Comparison of ENCODE assay signal across 13 cellular contexts in the genomic region with DNA sequence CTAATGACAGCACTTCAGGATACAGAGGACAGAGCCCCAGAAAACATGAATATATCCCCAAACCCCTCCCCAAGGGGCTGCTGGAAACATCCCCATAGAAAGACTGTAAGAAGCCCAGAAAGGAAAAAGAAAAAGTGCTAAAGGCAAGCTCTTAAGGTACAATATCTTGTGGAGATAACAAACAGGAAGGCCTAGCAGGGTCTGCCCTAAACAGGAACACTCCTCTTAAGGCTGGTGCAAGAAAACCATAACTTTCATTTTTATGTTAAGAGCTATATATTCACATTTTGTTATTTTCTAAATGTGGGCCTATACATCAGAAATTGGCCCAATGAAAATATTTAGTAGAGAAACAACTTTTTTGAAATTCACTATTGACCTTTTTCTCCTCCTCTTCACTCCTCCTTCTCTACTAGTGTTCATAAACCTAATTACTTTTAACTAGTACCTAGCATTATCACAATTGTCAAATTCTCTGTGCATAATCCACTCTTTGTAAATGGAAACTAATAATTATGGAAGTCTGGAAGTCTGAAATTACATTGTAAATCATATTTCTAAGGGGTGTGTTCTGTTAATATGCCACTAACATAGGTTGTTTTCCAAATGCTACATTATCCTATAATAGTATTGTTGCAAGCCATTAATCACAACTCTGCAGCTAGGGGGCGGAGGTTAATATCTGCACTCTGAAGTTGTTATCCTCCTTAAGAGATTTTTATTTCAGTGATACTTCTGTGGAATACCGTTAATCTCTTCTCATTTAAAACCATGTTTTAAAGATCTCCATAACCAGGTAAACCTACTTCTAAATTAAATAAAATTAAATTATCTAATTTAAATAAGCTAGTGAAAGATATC. TPM values are rescaled to one million over a fixed set of nuclear protein-coding genes. Genes with fewer than 3 reads are reported as not detected.
DNase-seq lines count a peak whose midpoint lies in the region; ATAC-seq, FAIRE-seq and TF ChIP-seq lines count a peak whose summit lies in the region.
"Had no signal": no experiment of that assay in that cellular context is flagged by ENCODE, and none has a peak within 500 bp of the region (broad histone marks: within the 10 kb centered on the region; RNA-seq: fewer than 3 reads in every experiment).

No MANE protein-coding gene starts in this region.

- POLR2A ChIA-PET in GM12878 (lab: Charles Lee) = no interaction called here

- TF ChIP-seq RAD21 in GM12878 (IDR thresholded peaks at IDR 0.05; ENCODE audit: insufficient read depth, low read depth, low read length) = no peak

- H3K27ac ChIP-seq in GM12878 (ENCODE audit: control insufficient read depth, insufficient read depth) (no peak overlapping the region), small intestine (ENCODE audit: low read depth in 1 of 2, low read length in 1 of 2) (peak overlapping the region in 1 of 2 donors; percentile 32)

- H3K4me3 Mint-ChIP-seq in activated naive CD4-positive, alpha-beta T cell treated with anti-CD3 and anti-CD28 coated beads, Interleukin-2, amount 50 U/mL, for 24 hours = no peak overlapping the region
- H3K4me3 Mint-ChIP-seq in CD14-positive monocyte = no peak overlapping the region
- no peak overlapping the region for H3K4me3 Mint-ChIP-seq in mesothelial cell of epicardium

- no peaks in the 10 kb centered on the region for H3K4me1 ChIP-seq in GM12878 (ENCODE audit: control insufficient read depth, insufficient read depth, low read length)
- H3K4me1 ChIP-seq in small intestine (ENCODE audit: control insufficient read depth in 2 of 2, insufficient read depth in 1 of 2, low read depth in 1 of 2, low read length in 1 of 2) = peaks cover 0 to 3% of the 10 kb centered on the region in 2 donors

- no peaks in the 10 kb centered on the region for H4K20me1 ChIP-seq in GM12878 (ENCODE audit: control insufficient read depth, insufficient read depth)

- H3K4me3 ChIP-seq in GM12878 (no peak overlapping the region), small intestine (ENCODE audit: low read depth in 1 of 2, low read length in 2 of 2) (no peak overlapping the region)

- H3K36me3 Mint-ChIP-seq in activated naive CD4-positive, alpha-beta T cell treated with anti-CD3 and anti-CD28 coated beads, Interleukin-2, amount 50 U/mL, for 24 hours = peaks cover 3% of the 10 kb centered on the region
- no peaks in the 10 kb centered on the region for H3K36me3 Mint-ChIP-seq in CD14-positive monocyte
- no peaks in the 10 kb centered on the region for H3K36me3 Mint-ChIP-seq in mesothelial cell of epicardium

- ATAC-seq in GM12878 = peak; percentile 42; the same call in 2 of the 3 replicates
- no peak for ATAC-seq in GM19023 (IDR thresholded peaks at IDR 0.05; ENCODE audit: unreplicated experiment)
- ATAC-seq: left ventricle myocardium superior, Right ventricle myocardium inferior had no signal

- TF ChIP-seq EP300 in GM12878 (IDR thresholded peaks at IDR 0.05; ENCODE audit: borderline replicate concordance in 1 of 2, control insufficient read depth in 1 of 2, low read depth in 2 of 2, low read length in 2 of 2) = no peak

- peaks cover 0 to 2% of the 10 kb centered on the region in 2 experiments; a peak in 1 of 4 replicates for H3K36me3 ChIP-seq in GM12878 (ENCODE audit: control insufficient read depth in 2 of 2, insufficient read depth in 2 of 2, low read length in 1 of 2)
- no peaks in the 10 kb centered on the region for H3K36me3 ChIP-seq in small intestine (ENCODE audit: control insufficient read depth in 2 of 2, insufficient read depth in 2 of 2, low read length in 2 of 2)

- 0 out of 6 replicates have a peak, but pooled peaks of 1 of the 3 experiments have one; percentile 7 for TF ChIP-seq CTCF in GM12878 (IDR thresholded peaks at IDR 0.05 in 2 of 3, conservative IDR thresholded peaks at IDR 0.05 in 1 of 3; ENCODE audit: control insufficient read depth in 2 of 3, extremely low read depth in 1 of 3, insufficient read depth in 1 of 3, low read depth in 3 of 3, low read length in 3 of 3)
- no peak for TF ChIP-seq CTCF in CD14-positive monocyte (IDR thresholded peaks at IDR 0.05)
- TF ChIP-seq CTCF in mesothelial cell of epicardium (IDR thresholded peaks at IDR 0.05; ENCODE audit: unreplicated experiment) = no peak

- H2AFZ ChIP-seq in GM12878 (ENCODE audit: control insufficient read depth, low read depth, low read length) = no peak overlapping the region

- TF ChIP-seq POLR2A in GM12878 (IDR thresholded peaks at IDR 0.05; ENCODE audit: low read depth, low read length) = no peak

- H3K27me3 ChIP-seq in GM12878 (replicated peaks in 1 of 2; ENCODE audit: control insufficient read depth in 2 of 2, insufficient read depth in 2 of 2, low read length in 1 of 2) (no peaks in the 10 kb centered on the region), small intestine (ENCODE audit: control insufficient read depth in 2 of 2, insufficient read depth in 2 of 2, low read length in 2 of 2) (no peaks in the 10 kb centered on the region)

- no peaks in the 10 kb centered on the region for H3K9me3 Mint-ChIP-seq in activated naive CD4-positive, alpha-beta T cell treated with anti-CD3 and anti-CD28 coated beads, Interleukin-2, amount 50 U/mL, for 24 hours
- peaks cover 0 to 3% (median 0%) of the 10 kb centered on the region in 7 donors for H3K9me3 Mint-ChIP-seq in CD14-positive monocyte
- H3K9me3 Mint-ChIP-seq in mesothelial cell of epicardium = peaks cover 21% of the 10 kb centered on the region

- peak overlapping the region; percentile 88 for H3K27ac Mint-ChIP-seq in activated naive CD4-positive, alpha-beta T cell treated with anti-CD3 and anti-CD28 coated beads, Interleukin-2, amount 50 U/mL, for 24 hours
- H3K27ac Mint-ChIP-seq in CD14-positive monocyte = peak overlapping the region in 1 of 7 donors; percentile 42
- no peak overlapping the region for H3K27ac Mint-ChIP-seq in mesothelial cell of epicardium

- H3K4me1 Mint-ChIP-seq in activated naive CD4-positive, alpha-beta T cell treated with anti-CD3 and anti-CD28 coated beads, Interleukin-2, amount 50 U/mL, for 24 hours = peaks cover 57% of the 10 kb centered on the region
- H3K4me1 Mint-ChIP-seq in CD14-positive monocyte = peaks cover 2% of the 10 kb centered on the region
- H3K4me1 Mint-ChIP-seq in mesothelial cell of epicardium = peaks cover 2% of the 10 kb centered on the region

- 48% methylated on average over 2 of the region's 2 CpGs for whole genome bisulfite sequencing in GM12878 (ENCODE audit: insufficient coverage, insufficient replicate concordance, low lambda C conversion rate, missing lambda C conversion rate)
- 67 to 90% (median 68%) methylated on average over 2 of the region's 2 CpGs for WGBS in small intestine, 3 donors

- H3K27me3 Mint-ChIP-seq in activated naive CD4-positive, alpha-beta T cell treated with anti-CD3 and anti-CD28 coated beads, Interleukin-2, amount 50 U/mL, for 24 hours = no peaks in the 10 kb centered on the region
- H3K27me3 Mint-ChIP-seq in CD14-positive monocyte (ENCODE audit: low read depth in 3 of 3) (no peaks in the 10 kb centered on the region), mesothelial cell of epicardium (ENCODE audit: low read depth) (no peaks in the 10 kb centered on the region)

- no peak for DNase-seq in activated naive CD4-positive, alpha-beta T cell treated with Interleukin-2 at 50 U/mL for 16 hours
- DNase-seq in NCI-H69 (lab: John Stamatoyannopoulos, UW) = peak; percentile 66
- DNase-seq in GM12878 (ENCODE audit: low read depth, low spot score) = no peak
- no peak for DNase-seq in small intestine
- DNase-seq in CD14-positive monocyte (ENCODE audit: low spot score) = no peak
- DNase-seq in mesothelial cell of epicardium (ENCODE audit: low spot score in 2 of 2, unreplicated experiment in 2 of 2) = no peak
- DNase-seq: activated T-cell treated with anti-CD3 and anti-CD28 coated beads for 4 hours, left ventricle myocardium superior, NCI-H526 had no signal

- intact Hi-C loops in GM12878 (cut with micrococcal nuclease; ENCODE audit: unreplicated experiment) = no loop called here
- intact Hi-C loops in CD14-positive monocyte (cut with micrococcal nuclease) = no loop called here

- no peaks in the 10 kb centered on the region for H3K79me2 ChIP-seq in GM12878 (ENCODE audit: control insufficient read depth, insufficient read depth, low read length)

- H3K9me3 ChIP-seq in GM12878 (replicated peaks; ENCODE audit: control insufficient read depth, insufficient read depth, low read length) (no peaks in the 10 kb centered on the region), small intestine (ENCODE audit: control insufficient read depth, low read depth) (no peaks in the 10 kb centered on the region)

- CTCF ChIA-PET in GM12878 (lab: Yijun Ruan, JAX) = interaction anchor here (0.7 to 1.8 kb wide), 7 partner anchors 11 to 99 kb away, joined by 3 to 5 read pairs (median 3); no protein-coding TSS in a partner anchor

- SMC1A ChIA-PET in GM12878 (lab: Charles Lee; ENCODE audit: uncharacterized antibody, unreplicated experiment) = interaction anchor here (0.6 to 1.4 kb wide), 10 partner anchors 11 to 66 kb away, joined by 3 to 5 read pairs (median 3); no protein-coding TSS in a partner anchor

- BruUV-seq in GM12878 (replicated peaks; lab: Mats Ljungman, UMichigan) = no TSS peak

- no peak for FAIRE-seq in GM12878 (lab: Jason Lieb, UNC)
- peak; percentile 70 for FAIRE-seq in small intestine (lab: Jason Lieb, UNC)
- FAIRE-seq: bronchial epithelial cell had no signal

- no peak overlapping the region for H3K9ac ChIP-seq in GM12878 (ENCODE audit: control insufficient read depth, insufficient read depth, low read length)

- in situ Hi-C loops in GM12878 (cut with MboI) = no loop called here

- RAD21 ChIA-PET in GM12878 (lab: Charles Lee; ENCODE audit: unreplicated experiment) = interaction anchor here (1.3 to 2.0 kb wide), 5 partner anchors 9 to 65 kb away, joined by 3 to 6 read pairs (median 5); no protein-coding TSS in a partner anchor

- H3K4me2 ChIP-seq in GM12878 (ENCODE audit: control insufficient read depth, insufficient read depth) = no peak overlapping the region

RNA-seq across cellular contexts. Expression of a gene that starts 59.8 kb away (rescaled TPM):
- 85.2 and 91.0 TPM in 2 replicates for total RNA-seq in GM12878 (2013; cell fraction: nucleolus; rRNA removed)
- total RNA-seq in GM12878 (2014; rRNA removed) = 5.2 and 5.8 TPM in 2 replicates
- total RNA-seq in GM12878 (2014; rRNA removed; fragmentation: Illumina TruSeq; extraction: Trizol) = 7.0 and 8.1 TPM in 2 replicates
- total RNA-seq in GM12878 (2021) = 8.5 and 11.6 TPM in 2 replicates
- polyA plus RNA-seq in GM12878 (2011; ENCODE audit: low read depth) = 4.4 TPM
- polyA plus RNA-seq in GM12878 (2011; rRNA removed) = 45.9 and 75.3 TPM in 2 replicates
- polyA plus RNA-seq in GM12878 (2011; cell fraction: cytosol; rRNA removed) = 19.1 and 21.5 TPM in 2 replicates
- polyA plus RNA-seq in GM12878 (2011; cell fraction: nucleus; rRNA removed) = 42.8 and 44.8 TPM in 2 replicates
- polyA plus RNA-seq in GM12878 (2012) = 3.5 and 4.3 TPM in 2 replicates
- 4.9 TPM in 2 replicates for polyA plus RNA-seq in GM12878 (2014; fragmentation: Illumina TruSeq; extraction: Trizol)
- polyA plus RNA-seq in GM12878 (2014; fragmentation: Nextera tagmentation; extraction: Ambion mirVana) = 1 to 10 TPM; 2.6 to 3.1 TPM
- polyA plus RNA-seq in GM12878 (2014; rRNA removed) = 3.2 and 4.7 TPM in 2 replicates
- 1 to 10 TPM in 1 of 2 experiments, under 1 TPM in 1; 0.60 to 1.9 TPM for polyA plus RNA-seq in GM12878 (2016; fragmentation: Nextera tagmentation; extraction: Ambion mirVana)
- 68.1 and 126 TPM in 2 replicates for polyA minus RNA-seq in GM12878 (2011; rRNA and poly(A)+ RNA removed)
- polyA minus RNA-seq in GM12878 (2011; cell fraction: cytosol; rRNA and poly(A)+ RNA removed) = 22.2 and 30.8 TPM in 2 replicates
- polyA minus RNA-seq in GM12878 (2011; cell fraction: nucleus; rRNA and poly(A)+ RNA removed) = 64.3 and 129 TPM in 2 replicates
- polyA plus RNA-seq in small intestine = 10 to 100 TPM; 16.5 to 30.8 (median 19.5) TPM
- 1 to 10 TPM in 1 of 2 donors, under 1 TPM in 1; 0.48 to 2.5 TPM for polyA plus RNA-seq in CD14-positive monocyte
- total RNA-seq in mesothelial cell of epicardium = 61.6 to 70.3 TPM (median 63.8 TPM) in 3 replicates
